ENCODE assay signal across 17 cellular contexts in the genomic region with DNA sequence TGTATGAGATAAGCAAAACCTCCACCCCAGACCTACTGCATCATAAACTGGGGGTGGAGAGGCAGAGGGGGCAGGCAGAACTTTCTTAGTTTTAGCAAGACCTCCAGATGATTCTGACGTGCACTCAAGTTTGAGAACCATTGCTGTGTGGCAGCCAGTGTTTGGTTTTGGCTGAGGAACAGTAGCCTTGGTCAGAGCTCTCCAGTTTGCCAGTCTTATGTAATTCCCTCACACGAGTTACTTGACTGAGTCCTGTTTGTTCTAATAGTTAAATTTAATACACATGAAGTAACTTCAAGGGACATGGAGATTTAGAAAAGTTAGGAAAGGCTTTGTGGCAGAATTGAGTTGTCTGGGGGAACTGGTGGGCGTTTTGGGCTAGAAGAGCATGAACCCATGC. TPM values are rescaled to one million over a fixed set of nuclear protein-coding genes. Genes with fewer than 3 reads are reported as not detected.
DNase-seq lines count a peak whose midpoint lies in the region; ATAC-seq and TF ChIP-seq lines count a peak whose summit lies in the region.
"Had no signal": no experiment of that assay in that cellular context is flagged by ENCODE, and none has a peak within 500 bp of the region (broad histone marks: within the 10 kb centered on the region; RNA-seq: fewer than 3 reads in every experiment).

No MANE protein-coding gene starts in this region.

- H3K36me3 ChIP-seq in transverse colon: peaks cover 0 to 66% (median 29%) of the 10 kb centered on the region in 4 donors

- no peaks in the 10 kb centered on the region for H3K27me3 Mint-ChIP-seq in activated T-cell treated with anti-CD3 and anti-CD28 coated beads, Interleukin-2, amount 50 U/mL, for 24 hours
- H3K27me3 Mint-ChIP-seq in activated naive CD8-positive, alpha-beta T cell treated with anti-CD3 and anti-CD28 coated beads, Interleukin-2, amount 50 U/mL, for 24 hours: no peaks in the 10 kb centered on the region
- H3K27me3 Mint-ChIP-seq in neural crest cell (ENCODE audit: low read depth): no peaks in the 10 kb centered on the region

- H3K4me1 Mint-ChIP-seq in activated T-cell treated with anti-CD3 and anti-CD28 coated beads, Interleukin-2, amount 50 U/mL, for 24 hours (ENCODE audit: low read depth): peaks cover 3% of the 10 kb centered on the region
- H3K4me1 Mint-ChIP-seq in activated naive CD8-positive, alpha-beta T cell treated with anti-CD3 and anti-CD28 coated beads, Interleukin-2, amount 50 U/mL, for 24 hours: no peaks in the 10 kb centered on the region
- H3K4me1 Mint-ChIP-seq in neural crest cell: no peaks in the 10 kb centered on the region

- ATAC-seq in activated naive CD8-positive, alpha-beta T cell treated with anti-CD3 and anti-CD28 coated beads, Interleukin-2, amount 50 U/mL, for 24 hours: no peak
- ATAC-seq: CD8-positive, alpha-beta T cell had no signal

- in situ Hi-C loops in transverse colon (cut with MboI; ENCODE audit: low pct_ligation_motif_present in 1 of 4, low pct_unique_long_range_greater_than_20kb in 1 of 4, low sequenced_read_pairs in 3 of 4): no loop called here

- 86% methylated on average over 3 of the region's 3 CpGs; no CpG with 5 or more reads in 1 of the 2 donors for WGBS in transverse colon (ENCODE audit: low coverage in 1 of 2), 2 donors

- DNase-seq in activated T-cell treated with anti-CD3 and anti-CD28 coated beads, Interleukin-2, amount 50 U/mL, for 24 hours: no peak
- DNase-seq in activated T-cell treated with anti-CD3 and anti-CD28 coated beads, Interleukin-2, amount 50 U/mL, for 48 hours: no peak
- no peak for DNase-seq in activated naive CD8-positive, alpha-beta T cell treated with anti-CD3 and anti-CD28 coated beads, Interleukin-2, amount 50 U/mL, for 24 hours
- DNase-seq in neural crest cell (ENCODE audit: low read depth, low spot score) (no peak), pons (ENCODE audit: low spot score) (no peak), transverse colon (no peak), NOMO-1 treated with DMSO at 0.1 percent for 48 hours (lab: John Stamatoyannopoulos, UW; ENCODE audit: unreplicated experiment) (no peak)
- DNase-seq: CD8-positive, alpha-beta T cell; DND-41; GDM1; HCEC 1CT; IMR-90; Kasumi-1; NCI-H1417; NCI-H2029 treated with DMSO at 0.1 percent for 48 hours; NCI-H510A treated with DMSO at 0.1 percent for 48 hours; RPMI8226 had no signal

- H3K9me3 ChIP-seq in transverse colon: no peaks in the 10 kb centered on the region

- H3K4me3 Mint-ChIP-seq in activated T-cell treated with anti-CD3 and anti-CD28 coated beads, Interleukin-2, amount 50 U/mL, for 24 hours: no peak overlapping the region
- no peak overlapping the region for H3K4me3 Mint-ChIP-seq in activated naive CD8-positive, alpha-beta T cell treated with anti-CD3 and anti-CD28 coated beads, Interleukin-2, amount 50 U/mL, for 24 hours
- H3K4me3 Mint-ChIP-seq in neural crest cell: no peak overlapping the region
- H3K4me3 Mint-ChIP-seq: CD8-positive, alpha-beta T cell had no signal

- H3K27me3 ChIP-seq in transverse colon: no peaks in the 10 kb centered on the region

- H3K4me1 ChIP-seq in transverse colon: no peaks in the 10 kb centered on the region

- H3K36me3 Mint-ChIP-seq in activated T-cell treated with anti-CD3 and anti-CD28 coated beads, Interleukin-2, amount 50 U/mL, for 24 hours (ENCODE audit: low read depth): peaks cover 85% of the 10 kb centered on the region
- H3K36me3 Mint-ChIP-seq in activated naive CD8-positive, alpha-beta T cell treated with anti-CD3 and anti-CD28 coated beads, Interleukin-2, amount 50 U/mL, for 24 hours (ENCODE audit: low read depth): peaks cover 69% of the 10 kb centered on the region
- H3K36me3 Mint-ChIP-seq in neural crest cell (ENCODE audit: low read depth): peaks cover 30% of the 10 kb centered on the region

- TF ChIP-seq CTCF in neural crest cell (conservative IDR thresholded peaks at IDR 0.05) (no peak), transverse colon (IDR thresholded peaks at IDR 0.05) (no peak)

- no peak overlapping the region for H3K4me3 ChIP-seq in transverse colon

- peak overlapping the region; percentile 22 for H3K27ac Mint-ChIP-seq in activated T-cell treated with anti-CD3 and anti-CD28 coated beads, Interleukin-2, amount 50 U/mL, for 24 hours
- H3K27ac Mint-ChIP-seq in activated naive CD8-positive, alpha-beta T cell treated with anti-CD3 and anti-CD28 coated beads, Interleukin-2, amount 50 U/mL, for 24 hours: peak overlapping the region; percentile 10
- H3K27ac Mint-ChIP-seq in neural crest cell (ENCODE audit: unreplicated experiment): peak overlapping the region; percentile 65
- H3K27ac Mint-ChIP-seq: CD8-positive, alpha-beta T cell had no signal

- H3K9me3 Mint-ChIP-seq in activated T-cell treated with anti-CD3 and anti-CD28 coated beads, Interleukin-2, amount 50 U/mL, for 24 hours: no peaks in the 10 kb centered on the region
- peaks cover 7% of the 10 kb centered on the region for H3K9me3 Mint-ChIP-seq in activated naive CD8-positive, alpha-beta T cell treated with anti-CD3 and anti-CD28 coated beads, Interleukin-2, amount 50 U/mL, for 24 hours
- no peaks in the 10 kb centered on the region for H3K9me3 Mint-ChIP-seq in neural crest cell
- H3K9me3 Mint-ChIP-seq: CD8-positive, alpha-beta T cell had no signal

- no peak for TF ChIP-seq EP300 in transverse colon (IDR thresholded peaks at IDR 0.05; ENCODE audit: low read depth)

- no peak for TF ChIP-seq POLR2A in transverse colon (IDR thresholded peaks at IDR 0.05)

- no peak overlapping the region for H3K27ac ChIP-seq in transverse colon

- intact Hi-C loops in transverse colon (cut with DNase I; ENCODE audit: low total_unique reads): no loop called here

RNA-seq across cellular contexts. Expression of gene GARS1, which starts 38.5 kb away (rescaled TPM):
- 151 and 152 TPM in 2 replicates for total RNA-seq in neural crest cell
- total RNA-seq in transverse colon: 10 to 100 TPM; 20.6 to 69.4 (median 34.5) TPM

RNA-seq across cellular contexts. Expression of gene CRHR2, which starts 49.0 kb away (rescaled TPM):
- total RNA-seq in neural crest cell (0.18 TPM in 1 of 2 replicates, not detected in the other), transverse colon (not detected)
- total RNA-seq: IMR-90 had no signal

Comparison
In these comparisons a context has a peak if more than half of its experiments do, and no peak if none do; other contexts are left out.
1. H3K27ac Mint-ChIP-seq: peak in every context shown above with its lines; median percentile 65 in neural crest cell; 22 in activated T-cell treated with anti-CD3 and anti-CD28 coated beads, Interleukin-2, amount 50 U/mL, for 24 hours; 10 in activated naive CD8-positive, alpha-beta T cell treated with anti-CD3 and anti-CD28 coated beads, Interleukin-2, amount 50 U/mL, for 24 hours.